In the genomic region with DNA sequence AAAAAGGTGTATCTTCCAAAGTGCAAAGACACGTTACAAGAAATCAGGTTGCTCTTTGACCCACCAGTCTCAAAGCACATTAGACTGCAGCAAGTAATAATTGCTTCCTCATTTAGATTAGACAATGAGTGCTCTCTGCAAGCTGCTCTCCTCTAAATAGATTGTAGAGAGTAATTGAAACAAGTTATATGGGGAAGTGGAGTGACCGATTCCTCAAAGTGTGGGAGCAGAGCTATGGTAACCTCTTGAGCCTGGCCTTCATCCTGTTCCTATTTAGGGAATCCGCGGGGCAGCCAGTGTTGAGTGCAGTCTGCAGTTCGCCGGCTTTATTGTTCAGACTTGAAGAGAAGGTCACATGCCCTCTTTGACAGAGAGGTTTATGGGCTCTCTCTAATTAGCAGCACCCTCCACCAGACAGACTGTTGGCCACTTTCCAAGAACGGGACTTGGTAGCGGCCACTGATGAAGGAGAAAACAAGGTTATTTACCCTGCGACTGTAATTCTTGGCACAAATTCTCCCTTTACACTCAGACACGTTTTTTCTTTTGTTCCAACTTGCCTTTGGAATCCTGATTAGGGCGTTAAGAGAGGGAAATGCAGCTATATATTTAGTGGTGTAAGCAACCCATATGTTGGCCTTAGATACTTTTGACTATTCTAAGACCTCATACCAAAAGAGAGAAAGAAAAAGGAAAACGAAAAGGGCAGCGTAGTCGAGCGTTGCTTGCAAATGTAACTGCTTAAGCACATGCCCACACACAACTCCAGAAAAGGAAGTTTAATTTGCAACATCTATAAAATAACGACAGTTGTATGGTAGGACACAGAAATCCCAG, we compare ENCODE assay signal across 8 cellular contexts.
DNase-seq lines count a peak whose midpoint lies in the region; ATAC-seq and TF ChIP-seq lines count a peak whose summit lies in the region.

No MANE protein-coding gene starts in this region.

- H3K4me1 ChIP-seq in H9 (ENCODE audit: insufficient read depth, low read length): peaks cover 2% of the 10 kb centered on the region; the same call in 1 of the 2 replicates
- peaks cover 27% of the 10 kb centered on the region for H3K4me1 ChIP-seq in Loucy (ENCODE audit: insufficient read depth, low read length, poor library complexity, severe bottlenecking)
- H3K4me1 ChIP-seq in RWPE2 (ENCODE audit: insufficient read depth, poor library complexity, severe bottlenecking): peaks cover 25% of the 10 kb centered on the region

- no peak overlapping the region for H2BK5ac ChIP-seq in H9 (ENCODE audit: insufficient read length, low read length)

- H3K4me2 ChIP-seq in H9 (ENCODE audit: insufficient read depth, insufficient read length, low read length) (peak overlapping the region; percentile 90), Loucy (ENCODE audit: low read depth, low read length, poor library complexity, severe bottlenecking) (peak overlapping the region; percentile 88)

- H3K79me2 ChIP-seq in H9 (ENCODE audit: insufficient read depth, low read length) (no peaks in the 10 kb centered on the region), Loucy (ENCODE audit: insufficient read depth, low read length) (no peaks in the 10 kb centered on the region)

- peak overlapping the region; percentile 77 for H3K4me3 ChIP-seq in Loucy (ENCODE audit: low read length, poor library complexity, severe bottlenecking)
- peak overlapping the region; percentile 42 for H3K4me3 ChIP-seq in RWPE2 (ENCODE audit: severe bottlenecking)

- no peak overlapping the region for H2BK120ac ChIP-seq in H9 (ENCODE audit: low read depth, low read length, poor library complexity, severe bottlenecking)

- H4K20me1 ChIP-seq in H9 (ENCODE audit: control insufficient read depth, insufficient read depth, insufficient read length) (no peaks in the 10 kb centered on the region), Loucy (ENCODE audit: insufficient read depth, low read length, poor library complexity, severe bottlenecking) (no peaks in the 10 kb centered on the region)

- peak overlapping the region; percentile 78 for H3K18ac ChIP-seq in H9 (ENCODE audit: insufficient read length, low read depth, low read length)

- H3K27ac ChIP-seq in H9 (ENCODE audit: insufficient read length, low read depth, low read length) (peak overlapping the region; percentile 95), RWPE2 (ENCODE audit: poor library complexity, severe bottlenecking) (peak overlapping the region; percentile 99)

- ATAC-seq in RWPE2 (ENCODE audit: low read depth) (peak; percentile 0; the same call in 1 of the 3 replicates), left lobe of liver (peak; percentile 6)

- H2AFZ ChIP-seq in H9 (ENCODE audit: low read length) (peak overlapping the region; percentile 40), Loucy (ENCODE audit: low read length) (peak overlapping the region; percentile 95)

- H2BK12ac ChIP-seq in H9 (ENCODE audit: insufficient read length, low read depth, low read length): peak overlapping the region; percentile 24

- no peaks in the 10 kb centered on the region for H3K27me3 ChIP-seq in H9 (ENCODE audit: insufficient read depth, low read length)
- H3K27me3 ChIP-seq in Loucy (ENCODE audit: insufficient read depth, low read length, poor library complexity, severe bottlenecking): no peaks in the 10 kb centered on the region
- no peaks in the 10 kb centered on the region for H3K27me3 ChIP-seq in RWPE2 (ENCODE audit: insufficient read depth, poor library complexity, severe bottlenecking)

- no peak overlapping the region for H4K5ac ChIP-seq in H9 (ENCODE audit: insufficient read length, low read depth, low read length)

- H2BK15ac ChIP-seq in H9 (ENCODE audit: low read depth, low read length): no peak overlapping the region

- H3K9me3 ChIP-seq in H9 (ENCODE audit: control insufficient read depth, low read depth, low read length) (no peaks in the 10 kb centered on the region), Loucy (ENCODE audit: insufficient read depth, low read depth, low read length) (no peaks in the 10 kb centered on the region), RWPE2 (ENCODE audit: severe bottlenecking) (no peaks in the 10 kb centered on the region)

- H2AK5ac ChIP-seq in H9 (ENCODE audit: insufficient read length, low read length): no peak overlapping the region

- no peaks in the 10 kb centered on the region for H3K79me1 ChIP-seq in H9 (ENCODE audit: insufficient read depth, low read depth, low read length, poor library complexity, severe bottlenecking)

- H3K4ac ChIP-seq in H9 (ENCODE audit: low read depth, low read length): no peak overlapping the region

- H3K23me2 ChIP-seq in H9 (ENCODE audit: insufficient read length, low read depth, low read length, poor library complexity, severe bottlenecking): peaks cover 15% of the 10 kb centered on the region

- H2BK20ac ChIP-seq in H9 (ENCODE audit: low read depth, low read length, poor library complexity, severe bottlenecking): no peak overlapping the region

- DNase-seq in T-helper 1 cell (no peak), H9 (peak; percentile 53), RWPE2 (ENCODE audit: low spot score) (no peak), left lobe of liver (ENCODE audit: low spot score) (peak; percentile 65)

- peak overlapping the region; percentile 83; the same call in 1 of the 2 replicates for H3K14ac ChIP-seq in H9 (ENCODE audit: insufficient read depth, low read length)

- no peak overlapping the region for H3K56ac ChIP-seq in H9 (ENCODE audit: insufficient read length, low read depth, low read length)

- H3K23ac ChIP-seq in H9 (ENCODE audit: insufficient read length, low read depth, low read length): no peak overlapping the region

- peaks cover 28% of the 10 kb centered on the region for H3K4me1 Mint-ChIP-seq in T-helper 1 cell treated with Interleukin-12 subunit alpha and Interleukin-12 subunit beta and Interleukin-4 antibody, amounts not matched to agents 30 μg/mL and 1 μg/mL, for 36 hours (ENCODE audit: low read depth)
- peaks cover 32 to 38% of the 10 kb centered on the region in 2 experiments for H3K4me1 Mint-ChIP-seq in H9
- H3K4me1 Mint-ChIP-seq in dendritic cell treated with granulocyte-macrophage colony-stimulating factor and Interleukin-4, amounts not matched to agents 40 ng/mL and 50 ng/mL, for 4 days (ENCODE audit: low read depth): peaks cover 36% of the 10 kb centered on the region
- peaks cover 24% of the 10 kb centered on the region for H3K4me1 Mint-ChIP-seq in stimulated activated naive CD8-positive, alpha-beta T cell treated with anti-CD3 and anti-CD28 coated beads, Interleukin-15, Interleukin-2, amounts not matched to agents 100 ng/mL and 50 ng/mL, for 24 hours (ENCODE audit: low read depth)

- H3K9me2 ChIP-seq in Loucy (replicated peaks; ENCODE audit: low read depth, low read length): no peaks in the 10 kb centered on the region

- H3T11ph ChIP-seq in H9 (ENCODE audit: low read length): no peak overlapping the region

- H4K91ac ChIP-seq in H9 (ENCODE audit: insufficient read length, low read depth, low read length): no peak overlapping the region

- peak overlapping the region; percentile 36 for H3K9ac ChIP-seq in H9 (ENCODE audit: extremely low read depth, insufficient read length, low read length)
- H3K9ac ChIP-seq in Loucy (ENCODE audit: low read depth, low read length, poor library complexity, severe bottlenecking): peak overlapping the region; percentile 75

- H3K36me3 Mint-ChIP-seq in T-helper 1 cell treated with Interleukin-12 subunit alpha and Interleukin-12 subunit beta and Interleukin-4 antibody, amounts not matched to agents 30 μg/mL and 1 μg/mL, for 36 hours (ENCODE audit: low read depth): no peaks in the 10 kb centered on the region
- H3K36me3 Mint-ChIP-seq in H9 (ENCODE audit: insufficient read depth in 1 of 3, low read depth in 3 of 3): no peaks in the 10 kb centered on the region
- H3K36me3 Mint-ChIP-seq in dendritic cell treated with granulocyte-macrophage colony-stimulating factor and Interleukin-4, amounts not matched to agents 40 ng/mL and 50 ng/mL, for 4 days (ENCODE audit: low read depth): no peaks in the 10 kb centered on the region
- no peaks in the 10 kb centered on the region for H3K36me3 Mint-ChIP-seq in stimulated activated naive CD8-positive, alpha-beta T cell treated with anti-CD3 and anti-CD28 coated beads, Interleukin-15, Interleukin-2, amounts not matched to agents 100 ng/mL and 50 ng/mL, for 24 hours (ENCODE audit: low read depth)

- TF ChIP-seq CTCF in H9 (conservative IDR thresholded peaks at IDR 0.05) (no peak), Loucy (conservative IDR thresholded peaks at IDR 0.05; ENCODE audit: low read length) (no peak), RWPE2 (IDR thresholded peaks at IDR 0.05; ENCODE audit: poor library complexity, severe bottlenecking) (no peak)

- H3K36me3 ChIP-seq in Loucy (ENCODE audit: insufficient read depth, low read length): no peaks in the 10 kb centered on the region
- no peaks in the 10 kb centered on the region for H3K36me3 ChIP-seq in RWPE2 (ENCODE audit: low read depth)

- peaks cover 5% of the 10 kb centered on the region for H3K27me3 Mint-ChIP-seq in T-helper 1 cell treated with Interleukin-12 subunit alpha and Interleukin-12 subunit beta and Interleukin-4 antibody, amounts not matched to agents 30 μg/mL and 1 μg/mL, for 36 hours (ENCODE audit: low read depth)
- H3K27me3 Mint-ChIP-seq in H9 (ENCODE audit: low read depth): peaks cover 2% of the 10 kb centered on the region
- H3K27me3 Mint-ChIP-seq in dendritic cell treated with granulocyte-macrophage colony-stimulating factor and Interleukin-4, amounts not matched to agents 40 ng/mL and 50 ng/mL, for 4 days: peaks cover 33% of the 10 kb centered on the region
- H3K27me3 Mint-ChIP-seq in stimulated activated naive CD8-positive, alpha-beta T cell treated with anti-CD3 and anti-CD28 coated beads, Interleukin-15, Interleukin-2, amounts not matched to agents 100 ng/mL and 50 ng/mL, for 24 hours: peaks cover 4% of the 10 kb centered on the region

- no CpG with 5 or more reads among the region's 16 CpGs for WGBS in H9 (ENCODE audit: extremely low coverage, insufficient read length, low lambda C conversion rate)

- H4K8ac ChIP-seq in H9 (replicated peaks; ENCODE audit: insufficient read length, low read depth, low read length): no peak overlapping the region

- H3F3A ChIP-seq in Loucy (ENCODE audit: low read depth): peaks cover 5% of the 10 kb centered on the region

- H3K4me3 Mint-ChIP-seq in T-helper 1 cell treated with Interleukin-12 subunit alpha and Interleukin-12 subunit beta and Interleukin-4 antibody, amounts not matched to agents 30 μg/mL and 1 μg/mL, for 36 hours: peak overlapping the region; percentile 93
- peak overlapping the region; percentile 85 to 93 for H3K4me3 Mint-ChIP-seq in H9
- H3K4me3 Mint-ChIP-seq in dendritic cell treated with granulocyte-macrophage colony-stimulating factor and Interleukin-4, amounts not matched to agents 40 ng/mL and 50 ng/mL, for 4 days: peak overlapping the region; percentile 88
- H3K4me3 Mint-ChIP-seq in stimulated activated naive CD8-positive, alpha-beta T cell treated with anti-CD3 and anti-CD28 coated beads, Interleukin-15, Interleukin-2, amounts not matched to agents 100 ng/mL and 50 ng/mL, for 24 hours: peak overlapping the region; percentile 92

- H3K9me3 Mint-ChIP-seq in T-helper 1 cell treated with Interleukin-12 subunit alpha and Interleukin-12 subunit beta and Interleukin-4 antibody, amounts not matched to agents 30 μg/mL and 1 μg/mL, for 36 hours: no peaks in the 10 kb centered on the region
- H3K9me3 Mint-ChIP-seq in H9: no peaks in the 10 kb centered on the region
- H3K9me3 Mint-ChIP-seq in dendritic cell treated with granulocyte-macrophage colony-stimulating factor and Interleukin-4, amounts not matched to agents 40 ng/mL and 50 ng/mL, for 4 days: no peaks in the 10 kb centered on the region
- H3K9me3 Mint-ChIP-seq in stimulated activated naive CD8-positive, alpha-beta T cell treated with anti-CD3 and anti-CD28 coated beads, Interleukin-15, Interleukin-2, amounts not matched to agents 100 ng/mL and 50 ng/mL, for 24 hours: no peaks in the 10 kb centered on the region

- intact Hi-C loops in dendritic cell treated with granulocyte-macrophage colony-stimulating factor and Interleukin-4, amounts not matched to agents 40 ng/mL and 50 ng/mL, for 4 days (cut with micrococcal nuclease): loop anchor here (1.0 to 5.0 kb wide), 5 partner anchors 74 to 461 kb away; a partner anchor contains a TSS

- H3K27ac Mint-ChIP-seq in T-helper 1 cell treated with Interleukin-12 subunit alpha and Interleukin-12 subunit beta and Interleukin-4 antibody, amounts not matched to agents 30 μg/mL and 1 μg/mL, for 36 hours: peak overlapping the region; percentile 92
- peak overlapping the region; percentile 98 to 100 (median 98) for H3K27ac Mint-ChIP-seq in H9
- peak overlapping the region; percentile 79 for H3K27ac Mint-ChIP-seq in dendritic cell treated with granulocyte-macrophage colony-stimulating factor and Interleukin-4, amounts not matched to agents 40 ng/mL and 50 ng/mL, for 4 days
- peak overlapping the region; percentile 76 for H3K27ac Mint-ChIP-seq in stimulated activated naive CD8-positive, alpha-beta T cell treated with anti-CD3 and anti-CD28 coated beads, Interleukin-15, Interleukin-2, amounts not matched to agents 100 ng/mL and 50 ng/mL, for 24 hours

Comparison
In these comparisons a context has a peak if more than half of its experiments do, and no peak if none do; other contexts are left out.
1. DNase-seq: peak in H9 (single experiment) and left lobe of liver (single experiment); none in T-helper 1 cell (0 of 5) and RWPE2 (single experiment).
2. Peak in every context shown above with its lines, with median percentiles within 50 percentile points of each other: H3K27ac Mint-ChIP-seq and H3K4me3 Mint-ChIP-seq.